ENCODE assay signal across 11 cellular contexts in the genomic region with DNA sequence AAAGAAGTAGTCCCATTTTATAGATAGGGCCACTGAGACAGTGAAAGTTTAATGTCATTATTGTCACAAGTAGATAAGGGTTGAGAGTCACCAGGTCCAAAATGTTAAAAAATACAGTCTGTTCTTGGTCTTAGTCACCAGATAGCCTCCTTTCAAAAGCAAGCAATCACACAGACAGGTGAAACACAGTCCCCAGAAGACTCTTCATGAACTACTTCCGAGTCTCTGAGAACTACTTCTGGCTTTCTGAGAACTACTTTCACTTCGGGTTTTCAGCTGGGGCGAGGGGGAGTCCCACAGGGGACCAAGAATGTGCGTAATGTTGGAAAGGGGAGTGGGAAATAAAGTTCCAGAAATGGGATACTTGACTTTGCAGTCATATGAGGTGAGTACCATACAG.
DNase-seq lines count a peak whose midpoint lies in the region; ATAC-seq lines count a peak whose summit lies in the region.
"Had no signal": no experiment of that assay in that cellular context is flagged by ENCODE, and none has a peak within 500 bp of the region (broad histone marks: within the 10 kb centered on the region; RNA-seq: fewer than 3 reads in every experiment).

No MANE protein-coding gene starts in this region.

- peak overlapping the region; percentile 65 for H3K4me3 ChIP-seq in adipocyte (ENCODE audit: low read length)

- no peak overlapping the region for H3K9ac ChIP-seq in adipocyte (ENCODE audit: low read length)

- DNase-seq in adipocyte (ENCODE audit: low read depth), result no peak
- no peak for DNase-seq in 8988T
- no peak for DNase-seq in DMS 273 (lab: John Stamatoyannopoulos, UW; ENCODE audit: unreplicated experiment)
- DNase-seq in globus pallidus (ENCODE audit: low spot score), result no peak
- DNase-seq: activated gamma-delta T cell, mesenchymal stem cell, NCI-H1436 had no signal

- ATAC-seq in GM18502 (IDR thresholded peaks at IDR 0.05; ENCODE audit: poor library complexity, unreplicated experiment) (peak; percentile 92), GM21360 (IDR thresholded peaks at IDR 0.05; ENCODE audit: unreplicated experiment) (peak; percentile 100), HG03378 (IDR thresholded peaks at IDR 0.05; ENCODE audit: unreplicated experiment) (peak; percentile 74), GM21528 (IDR thresholded peaks at IDR 0.05; ENCODE audit: low FRiP score, unreplicated experiment) (no peak)

- no peaks in the 10 kb centered on the region for H3K4me1 ChIP-seq in adipocyte (ENCODE audit: control insufficient read depth, insufficient read depth, low read length)

- H3K9me3 ChIP-seq in adipocyte (ENCODE audit: control insufficient read depth, low read length), result no peaks in the 10 kb centered on the region

- H3K27me3 ChIP-seq in adipocyte (replicated peaks; ENCODE audit: control insufficient read depth, insufficient read depth, low read length), result peaks cover 3% of the 10 kb centered on the region

- H3K36me3 ChIP-seq in adipocyte (ENCODE audit: control insufficient read depth, insufficient read depth, low read length, severe bottlenecking), result no peaks in the 10 kb centered on the region
